ENCODE assay signal across 9 cellular contexts in genomic region chr3:44198265-44198956, GRCh38. TPM values are rescaled to one million over a fixed set of nuclear protein-coding genes. Genes with fewer than 3 reads are reported as not detected.
DNase-seq lines count a peak whose midpoint lies in the region; ATAC-seq, FAIRE-seq and TF ChIP-seq lines count a peak whose summit lies in the region.
"Had no signal": no experiment of that assay in that cellular context is flagged by ENCODE, and none has a peak within 500 bp of the region (broad histone marks: within the 10 kb centered on the region; RNA-seq: fewer than 3 reads in every experiment).

No MANE protein-coding gene starts in this region.

- TF ChIP-seq RAD21 in HepG2 (CRISPR knock-in tag; IDR thresholded peaks at IDR 0.05): peak; percentile 71

- H2AFZ ChIP-seq in HepG2 (ENCODE audit: low read length): no peak overlapping the region

- ATAC-seq in activated CD4-positive, alpha-beta T cell treated with anti-CD3 and anti-CD28 coated beads for 36 hours: peak; percentile 83
- ATAC-seq in HepG2: peak; percentile 84
- no peak for ATAC-seq in GM18858 (IDR thresholded peaks at IDR 0.05; ENCODE audit: unreplicated experiment)

- TF ChIP-seq EP300 in HepG2 (IDR thresholded peaks at IDR 0.05; ENCODE audit: low read depth in 2 of 2, low read length in 2 of 2) (no peak), HepG2 (CRISPR knock-in tag; IDR thresholded peaks at IDR 0.05; ENCODE audit: borderline replicate concordance) (no peak)

- in situ Hi-C loops in HepG2 (cut with HindIII; ENCODE audit: extremely low pct_ligation_motif_present, low pct_unique_long_range_greater_than_20kb): loop anchor here (5.0 kb wide), 1 partner anchor 431 kb away; no protein-coding TSS in a partner anchor

- no peak overlapping the region for H3K27ac ChIP-seq in HepG2 (ENCODE audit: extremely low read length, insufficient read depth, low read length)

- no peak for TF ChIP-seq POLR2A in HepG2 (IDR thresholded peaks at IDR 0.05; ENCODE audit: insufficient read depth in 1 of 2, low read depth in 2 of 2, low read length in 2 of 2)

- H3K4me3 Mint-ChIP-seq in activated CD4-positive, alpha-beta T cell treated with anti-CD3 and anti-CD28 coated beads for 36 hours: no peak overlapping the region
- no peak overlapping the region for H3K4me3 Mint-ChIP-seq in chondrocyte (ENCODE audit: unreplicated experiment)
- H3K4me3 Mint-ChIP-seq: activated naive CD8-positive, alpha-beta T cell had no signal

- peak; percentile 96 for TF ChIP-seq CTCF in chondrocyte (IDR thresholded peaks at IDR 0.05)
- TF ChIP-seq CTCF in HepG2 (CRISPR knock-in tag; IDR thresholded peaks at IDR 0.05): peak; percentile 84

- no peaks in the 10 kb centered on the region for H3K36me3 ChIP-seq in HepG2 (replicated peaks in 1 of 2; ENCODE audit: control insufficient read depth in 1 of 2, insufficient read depth in 2 of 2, low read length in 2 of 2)

- POLR2A ChIA-PET in activated CD4-positive, alpha-beta T cell treated with anti-CD3 and anti-CD28 coated beads for 36 hours (lab: Charles Lee): no interaction called here
- POLR2A ChIA-PET in HepG2 (lab: Yijun Ruan, JAX): no interaction called here

- DNase-seq in COLO829 (ENCODE audit: low spot score) (peak; percentile 77), HCEC 1CT (peak; percentile 49), NCI-H2227 treated with DMSO at 0.1 percent for 48 hours (lab: John Stamatoyannopoulos, UW) (peak; percentile 59), chondrocyte (ENCODE audit: low spot score) (no peak), HepG2 (ENCODE audit: low spot score) (peak; percentile 55)
- DNase-seq in activated CD4-positive, alpha-beta T cell treated with anti-CD3 and anti-CD28 coated beads for 36 hours: peak; percentile 83
- peak; percentile 4 to 31 (median 30) for DNase-seq in stimulated activated CD4-positive, alpha-beta T cell treated with anti-CD3 and anti-CD28 coated beads, TNF-alpha, amount 100 ng/mL, for 1 hour (ENCODE audit: low read depth in 3 of 3, low spot score in 1 of 3)

- BruUV-seq in HepG2 (replicated peaks; lab: Mats Ljungman, UMichigan): no TSS peak

- H3K9me3 ChIP-seq in HepG2 (ENCODE audit: low read length): no peaks in the 10 kb centered on the region

- no peaks in the 10 kb centered on the region for H3K4me1 ChIP-seq in HepG2 (ENCODE audit: insufficient read depth, low read length)

- CTCF ChIA-PET in activated CD4-positive, alpha-beta T cell treated with anti-CD3 and anti-CD28 coated beads for 36 hours (lab: Charles Lee): interaction anchor here (0.5 to 1.4 kb wide), 16 partner anchors 8 to 522 kb away, joined by 3 to 10 read pairs (median 3); no protein-coding TSS in a partner anchor
- CTCF ChIA-PET in HepG2 (lab: Yijun Ruan, JAX; ENCODE audit: low intra/inter-chr PET ratio, low total read pairs): interaction anchor here (0.8 to 1.3 kb wide), 3 partner anchors 342 to 654 kb away, joined by 3 to 6 read pairs (median 6); no protein-coding TSS in a partner anchor

- H3K27me3 ChIP-seq in HepG2 (ENCODE audit: control insufficient read depth in 1 of 2, insufficient read depth in 2 of 2, low read length in 2 of 2): peaks cover 0 to 2% of the 10 kb centered on the region in 2 experiments; a peak in 1 of 5 replicates

- no peak overlapping the region for H3K27ac Mint-ChIP-seq in activated CD4-positive, alpha-beta T cell treated with anti-CD3 and anti-CD28 coated beads for 36 hours
- no peak overlapping the region for H3K27ac Mint-ChIP-seq in chondrocyte (ENCODE audit: unreplicated experiment)
- H3K27ac Mint-ChIP-seq: activated naive CD8-positive, alpha-beta T cell had no signal

- FAIRE-seq in HepG2 (lab: Jason Lieb, UNC): peak; percentile 75

- H3K36me3 Mint-ChIP-seq in activated CD4-positive, alpha-beta T cell treated with anti-CD3 and anti-CD28 coated beads for 36 hours (ENCODE audit: low read depth): no peaks in the 10 kb centered on the region
- H3K36me3 Mint-ChIP-seq in chondrocyte (ENCODE audit: low read depth): no peaks in the 10 kb centered on the region
- H3K36me3 Mint-ChIP-seq: activated naive CD8-positive, alpha-beta T cell had no signal

- no peak overlapping the region for H3K4me3 ChIP-seq in HepG2 (replicated peaks in 1 of 3; ENCODE audit: insufficient read depth in 1 of 3, low read depth in 2 of 3, low read length in 3 of 3)

- intact Hi-C loops in activated CD4-positive, alpha-beta T cell treated with anti-CD3 and anti-CD28 coated beads for 36 hours (cut with DNase I, micrococcal nuclease): loop anchor here (1.0 to 5.0 kb wide), 8 partner anchors 201 to 654 kb away; no protein-coding TSS in a partner anchor
- intact Hi-C loops in HepG2 (cut with micrococcal nuclease; ENCODE audit: unreplicated experiment): loop anchor here (1.0 kb wide), 1 partner anchor 654 kb away; no protein-coding TSS in a partner anchor

- H3K4me2 ChIP-seq in HepG2 (ENCODE audit: low read depth, low read length): no peak overlapping the region

- no peak overlapping the region for H3K9ac ChIP-seq in HepG2 (ENCODE audit: insufficient read depth, low read depth, low read length)

- H3K27me3 Mint-ChIP-seq in activated CD4-positive, alpha-beta T cell treated with anti-CD3 and anti-CD28 coated beads for 36 hours: peaks cover 22% of the 10 kb centered on the region
- H3K27me3 Mint-ChIP-seq in chondrocyte (ENCODE audit: low read depth): peaks cover 15% of the 10 kb centered on the region

- 1% methylated on average over 10 of the region's 10 CpGs for WGBS in HepG2 (ENCODE audit: low lambda C conversion rate)

- no peaks in the 10 kb centered on the region for H3K9me3 Mint-ChIP-seq in activated CD4-positive, alpha-beta T cell treated with anti-CD3 and anti-CD28 coated beads for 36 hours (ENCODE audit: low read depth)
- H3K9me3 Mint-ChIP-seq in chondrocyte (ENCODE audit: low read depth): no peaks in the 10 kb centered on the region

- no peaks in the 10 kb centered on the region for H4K20me1 ChIP-seq in HepG2 (ENCODE audit: insufficient read depth, low read length)

- no peaks in the 10 kb centered on the region for H3K4me1 Mint-ChIP-seq in activated CD4-positive, alpha-beta T cell treated with anti-CD3 and anti-CD28 coated beads for 36 hours
- peaks cover 4% of the 10 kb centered on the region for H3K4me1 Mint-ChIP-seq in chondrocyte (ENCODE audit: low read depth)

- no peaks in the 10 kb centered on the region for H3K79me2 ChIP-seq in HepG2 (ENCODE audit: insufficient read depth, low read length)

TF ChIP-seq in HepG2, 621 proteins besides CTCF, POLR2A, EP300 and RAD21:
- TF ChIP-seq STAG1 (CRISPR knock-in tag; IDR thresholded peaks at IDR 0.05) (peak; percentile 76), CREB1 (IDR thresholded peaks at IDR 0.05) (no peak), CREB1 (CRISPR knock-in tag; IDR thresholded peaks at IDR 0.05) (peak; percentile 22; the same call in 1 of the 2 replicates), SMC3 (IDR thresholded peaks at IDR 0.05; ENCODE audit: low read length) (peak; percentile 63), CSRNP1 (CRISPR knock-in tag; IDR thresholded peaks at IDR 0.05) (no peak), CREM (IDR thresholded peaks at IDR 0.05) (no peak), CREM (CRISPR knock-in tag; IDR thresholded peaks at IDR 0.05) (no peak), XRCC5 (optimal IDR thresholded peaks at IDR 0.05; ENCODE audit: low read length) (peak; percentile 64), ZNF598 (CRISPR knock-in tag; IDR thresholded peaks at IDR 0.05; ENCODE audit: borderline replicate concordance) (no peak)

RNA-seq across cellular contexts. Expression of gene TOPAZ1, which starts 43.3 kb away (rescaled TPM):
- not detected for total RNA-seq in activated CD4-positive, alpha-beta T cell treated with anti-CD3 and anti-CD28 coated beads for 36 hours
- total RNA-seq in chondrocyte (not detected in 3 replicates), HepG2 (2016; rRNA removed; fragmentation: Illumina TruSeq; extraction: Trizol) (not detected in 2 replicates)
- not detected in 2 replicates for total RNA-seq in HepG2 (2016; cell fraction: cytosol; rRNA removed; fragmentation: Illumina TruSeq; extraction: Trizol; ENCODE audit: low read depth)
- total RNA-seq in HepG2 (2016; cell fraction: insoluble cytoplasmic fraction; rRNA removed; fragmentation: Illumina TruSeq; extraction: Trizol): not detected in 2 replicates
- not detected in 2 replicates for total RNA-seq in HepG2 (2016; cell fraction: membrane; rRNA removed; fragmentation: Illumina TruSeq; extraction: Trizol)
- total RNA-seq in HepG2 (2016; cell fraction: nucleus; rRNA removed; fragmentation: Illumina TruSeq; extraction: Trizol): not detected in 2 replicates
- polyA plus RNA-seq in HepG2 (2011; rRNA removed): not detected in 2 replicates
- not detected in 2 replicates for polyA plus RNA-seq in HepG2 (2011; cell fraction: cytosol; rRNA removed)
- not detected in 2 replicates for polyA plus RNA-seq in HepG2 (2011; cell fraction: nucleus; rRNA removed)
- polyA plus RNA-seq in HepG2 (2012): not detected in 2 replicates
- polyA plus RNA-seq in HepG2 (2016; cell fraction: cytosol; fragmentation: Illumina TruSeq; extraction: Trizol; ENCODE audit: low read depth): not detected in 2 replicates
- polyA plus RNA-seq in HepG2 (2016; cell fraction: insoluble cytoplasmic fraction; fragmentation: Illumina TruSeq; extraction: Trizol; ENCODE audit: low read depth): not detected in 2 replicates
- polyA plus RNA-seq in HepG2 (2016; cell fraction: membrane; fragmentation: Illumina TruSeq; extraction: Trizol; ENCODE audit: low read depth): not detected in 2 replicates
- not detected in 2 replicates for polyA plus RNA-seq in HepG2 (2016; cell fraction: nucleus; fragmentation: Illumina TruSeq; extraction: Trizol; ENCODE audit: insufficient read depth, low read depth)
- polyA minus RNA-seq in HepG2 (2011; rRNA and poly(A)+ RNA removed; ENCODE audit: low replicate concordance): not detected in 2 replicates
- not detected in 2 replicates for polyA minus RNA-seq in HepG2 (2011; cell fraction: cytosol; rRNA and poly(A)+ RNA removed)
- polyA minus RNA-seq in HepG2 (2011; cell fraction: nucleus; rRNA and poly(A)+ RNA removed): not detected in 2 replicates
